25 cellular contexts compared by ENCODE assay signal in the genomic region with DNA sequence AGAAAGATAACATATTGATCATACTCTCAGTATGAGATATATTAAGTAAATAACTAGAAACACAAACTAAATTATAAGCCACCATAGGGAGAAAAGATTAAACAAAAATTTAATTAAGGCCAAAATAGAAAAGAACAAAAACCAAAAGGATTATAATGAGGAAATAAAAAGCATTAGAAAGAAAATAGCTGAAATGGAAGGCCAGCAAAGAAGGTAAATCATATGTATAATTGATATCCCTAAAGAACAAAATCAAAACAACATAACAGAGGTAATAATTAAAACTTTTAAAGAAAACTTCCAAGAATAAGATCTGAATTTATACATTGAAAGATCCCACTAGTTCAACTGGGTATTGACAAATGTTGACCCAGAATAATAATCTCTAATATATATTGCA.
"Had no signal": no experiment of that assay in that cellular context is flagged by ENCODE, and none has a peak within 500 bp of the region (broad histone marks: within the 10 kb centered on the region; RNA-seq: fewer than 3 reads in every experiment).

No MANE protein-coding gene starts in this region.

- FAIRE-seq: pancreas, small intestine, urothelium cell line had no signal

- H3K27ac ChIP-seq: neutrophil, pancreas, prostate gland, right lobe of liver, sigmoid colon, stomach, thoracic aorta, thyroid gland, tibial nerve, upper lobe of left lung, vagina had no signal

- H3K36me3 ChIP-seq: neutrophil, pancreas, prostate gland, right lobe of liver, sigmoid colon, stomach, thoracic aorta, thyroid gland, tibial nerve, upper lobe of left lung, vagina had no signal

- H3K27me3 ChIP-seq: neutrophil, pancreas, right lobe of liver, sigmoid colon, stomach, thyroid gland, tibial nerve, upper lobe of left lung, vagina had no signal

- DNase-seq: nephron progenitor cell; nucleus accumbens; pancreas; right cardiac atrium; right lobe of liver; sigmoid colon; small intestine; stimulated activated CD4-positive, alpha-beta T cell treated with anti-CD3 and anti-CD28 coated beads, Interleukin-15, amount 100 ng/mL, for 24 hours; stimulated activated CD4-positive, alpha-beta T cell treated with anti-CD3 and anti-CD28 coated beads, Interleukin-2, amount 100 ng/mL, for 24 hours; stimulated activated CD4-positive, alpha-beta T cell treated with anti-CD3 and anti-CD28 coated beads, Interleukin-2, amount 100 ng/mL, for 48 hours; stimulated activated CD4-positive, alpha-beta T cell treated with anti-CD3 and anti-CD28 coated beads, Interleukin-4, amount 100 ng/mL, for 24 hours; stimulated activated naive B cell treated with anti-CD40 and anti-IgM and Interleukin-4, amounts not matched to agents 10 μg/mL and 1 μg/mL and 100 μg/mL, for 72 hours; stimulated activated naive CD4-positive, alpha-beta T cell treated with Interleukin-2 at 50 U/mL for 16 hours; stomach; thyroid gland; trophoblast cell; upper lobe of left lung had no signal

- H3K4me1 ChIP-seq: pancreas, prostate gland, right lobe of liver, sigmoid colon, stomach, thyroid gland, tibial nerve, upper lobe of left lung, vagina had no signal

- H3K4me3 ChIP-seq: pancreas, prostate gland, right lobe of liver, sigmoid colon, stomach, thoracic aorta, thyroid gland, tibial nerve, upper lobe of left lung, vagina had no signal

- H3K9me3 ChIP-seq: neutrophil, thyroid gland, vagina had no signal

- ATAC-seq: natural killer cell treated with Interleukin-12 subunit alpha and Interleukin-12 subunit beta and Interleukin-15 and Interleukin-18, amount 100 ng/mL, for 72 hours; pancreas; right cardiac atrium; right lobe of liver; stimulated activated effector memory CD8-positive, alpha-beta T cell treated with anti-CD3 and anti-CD28 coated beads, Interleukin-12 subunit alpha, Interleukin-12 subunit beta, amount 100 ng/mL, for 72 hours; stimulated activated naive B cell treated with anti-CD40 and anti-IgM and Interleukin-4, amounts not matched to agents 10 μg/mL and 1 μg/mL and 100 μg/mL, for 72 hours had no signal
